ENCODE assay signal across 1 cellular context in genomic region chr16:89717310-89718197, GRCh38.
TF ChIP-seq lines count a peak whose summit lies in the region.

No MANE protein-coding gene starts in this region.

TF ChIP-seq in HCT116, 20 proteins besides CTCF, POLR2A, EP300 and RAD21:
- TF ChIP-seq POLR2AphosphoS5 (IDR thresholded peaks at IDR 0.05; ENCODE audit: low read depth, low read length) (no peak; the same call in 1 of the 2 replicates), ATF3 (IDR thresholded peaks at IDR 0.05) (no peak), JUND (IDR thresholded peaks at IDR 0.05) (no peak), ZBTB33 (IDR thresholded peaks at IDR 0.05; ENCODE audit: extremely low read depth, insufficient replicate concordance, low read length) (no peak), ZNF274 (IDR thresholded peaks at IDR 0.05; ENCODE audit: low read depth, low read length) (no peak), ZFX (IDR thresholded peaks at IDR 0.05) (no peak), TCF7L2 (IDR thresholded peaks at IDR 0.05; ENCODE audit: borderline replicate concordance, extremely low read depth, insufficient read depth, insufficient read length) (no peak), EZH2 (IDR thresholded peaks at IDR 0.05) (no peak), EZH2phosphoT487 (IDR thresholded peaks at IDR 0.05; ENCODE audit: borderline replicate concordance) (no peak), ELF1 (IDR thresholded peaks at IDR 0.05; ENCODE audit: borderline replicate concordance, low read depth) (no peak), SRF (IDR thresholded peaks at IDR 0.05; ENCODE audit: low read depth) (no peak), SP1 (IDR thresholded peaks at IDR 0.05; ENCODE audit: low read depth) (no peak), CBX3 (IDR thresholded peaks at IDR 0.05; ENCODE audit: low read depth) (no peak)
